Comparison of ENCODE assay signal across 9 cellular contexts in the genomic region with DNA sequence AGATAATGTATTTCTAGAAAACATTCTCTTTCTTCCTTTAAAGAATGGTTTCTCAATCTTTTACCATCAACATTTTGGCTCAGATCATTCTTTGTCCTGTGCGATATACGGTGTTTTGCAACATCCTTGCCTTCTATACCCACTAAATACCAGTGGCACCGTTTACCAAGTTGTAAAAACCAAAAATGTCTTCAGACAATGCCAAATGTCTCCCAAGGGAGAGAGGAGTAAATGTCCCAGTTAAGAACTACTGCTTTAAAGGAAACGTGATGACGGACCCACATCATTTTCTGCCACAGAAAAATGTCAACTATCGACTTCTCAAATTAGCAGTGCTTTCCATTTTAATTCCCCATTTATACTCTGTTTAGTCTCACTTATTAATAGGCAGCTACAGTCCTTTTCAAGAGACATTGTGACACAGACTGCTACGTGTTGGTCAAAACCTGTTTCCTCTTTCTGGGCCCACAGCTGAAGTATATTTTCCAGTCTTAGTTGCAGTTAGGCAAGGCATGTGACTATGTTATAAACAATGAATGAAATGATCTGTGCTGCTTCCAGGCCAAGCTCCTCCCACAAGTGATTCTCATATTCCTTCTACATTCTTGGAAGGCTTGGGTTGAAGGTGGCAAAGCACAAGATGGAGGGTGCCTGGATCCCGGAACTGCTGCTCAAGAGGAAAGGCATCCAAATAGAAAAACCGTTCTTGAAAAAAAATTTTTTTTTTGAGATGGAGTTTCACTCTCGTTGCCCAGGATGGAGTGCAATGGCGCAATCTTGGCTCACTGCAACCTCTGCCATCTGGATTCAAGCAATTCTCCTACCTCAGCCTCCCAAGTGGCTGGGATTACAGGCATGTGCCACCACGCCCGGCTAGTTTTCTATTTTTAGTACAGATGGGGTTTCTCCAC. TPM values are rescaled to one million over a fixed set of nuclear protein-coding genes. Genes with fewer than 3 reads are reported as not detected.
DNase-seq lines count a peak whose midpoint lies in the region; ATAC-seq and TF ChIP-seq lines count a peak whose summit lies in the region.
"Had no signal": no experiment of that assay in that cellular context is flagged by ENCODE, and none has a peak within 500 bp of the region (broad histone marks: within the 10 kb centered on the region; RNA-seq: fewer than 3 reads in every experiment).

No MANE protein-coding gene starts in this region.

- H3K79me1 ChIP-seq in IMR-90 (ENCODE audit: low read depth in 1 of 2, low read length in 2 of 2) = 0 out of 4 replicates have a peak, but pooled peaks cover 0 to 5% of the 10 kb centered on the region in 2 experiments

- CTCF ChIA-PET in AG04450 (lab: Charles Lee) (no interaction called here), IMR-90 (lab: Yijun Ruan, JAX) (no interaction called here)

- H3K9me3 ChIP-seq in AG04450 (ENCODE audit: control insufficient read depth, insufficient read depth, low read length) = peaks cover 2% of the 10 kb centered on the region; the same call in 1 of the 2 replicates
- H3K9me3 ChIP-seq in IMR-90 (ENCODE audit: control insufficient read depth, insufficient read depth, low read length) = no peaks in the 10 kb centered on the region
- H3K9me3 ChIP-seq in mucosa of descending colon = no peaks in the 10 kb centered on the region

- peak overlapping the region; percentile 57 for H2BK20ac ChIP-seq in IMR-90 (ENCODE audit: low read depth, low read length)

- H3K23ac ChIP-seq in IMR-90 (ENCODE audit: low read depth, low read length) = peak overlapping the region; percentile 39; the same call in 1 of the 2 replicates

- H2BK15ac ChIP-seq in IMR-90 (ENCODE audit: low read depth, low read length) = peak overlapping the region; percentile 64; the same call in 2 of the 3 replicates

- peak overlapping the region; percentile 50; the same call in 1 of the 2 replicates for H4K5ac ChIP-seq in IMR-90 (ENCODE audit: low read depth, low read length)

- TF ChIP-seq CTCF in AG04450 (IDR thresholded peaks at IDR 0.05; ENCODE audit: low read depth, low read length) = no peak
- no peak for TF ChIP-seq CTCF in IMR-90 (conservative IDR thresholded peaks at IDR 0.05; ENCODE audit: low read depth, low read length)
- TF ChIP-seq CTCF in brain microvascular endothelial cell (IDR thresholded peaks at IDR 0.05; ENCODE audit: low read depth, low read length, missing control alignments) = no peak
- no peak for TF ChIP-seq CTCF in mucosa of descending colon (IDR thresholded peaks at IDR 0.05)

- H3K56ac ChIP-seq in IMR-90 (ENCODE audit: extremely low read depth, insufficient read depth, low read length) = no peak overlapping the region

- H2AFZ ChIP-seq in IMR-90 (replicated peaks; ENCODE audit: low read length, poor library complexity) = peak overlapping the region; percentile 6

- peak overlapping the region; percentile 73 for H2BK120ac ChIP-seq in IMR-90 (ENCODE audit: low read depth, low read length)

- peak overlapping the region; percentile 72; the same call in 1 of the 2 replicates for H3K18ac ChIP-seq in IMR-90 (ENCODE audit: low read depth, low read length)

- no peak for TF ChIP-seq POLR2A in IMR-90 (IDR thresholded peaks at IDR 0.05; ENCODE audit: low read depth, low read length)

- H2BK5ac ChIP-seq in IMR-90 (ENCODE audit: low read depth, low read length, poor library complexity, severe bottlenecking) = peak overlapping the region; percentile 77

- H4K20me1 ChIP-seq in IMR-90 (ENCODE audit: insufficient read depth, low read length) = no peaks in the 10 kb centered on the region

- H3K27ac ChIP-seq in AG04450 (ENCODE audit: low read depth, low read length) = peak overlapping the region; percentile 58
- H3K27ac ChIP-seq in IMR-90 (ENCODE audit: insufficient read depth, low read length) = peak overlapping the region; percentile 54; the same call in 1 of the 2 replicates
- H3K27ac ChIP-seq in brain microvascular endothelial cell = no peak overlapping the region

- DNase-seq in AG04450 (ENCODE audit: low read depth, low spot score) (no peak), IMR-90 (peak; percentile 86), brain microvascular endothelial cell (peak; percentile 14), mucosa of descending colon (no peak), epidermal melanocyte (ENCODE audit: insufficient read length, low spot score) (no peak)
- DNase-seq: activated CD4-positive, alpha-beta memory T cell treated with anti-CD3 and anti-CD28 coated beads, Interleukin-2, amount 10 ng/mL, durations not matched to agents 7 days and 5 days had no signal

- dilution Hi-C loops in IMR-90 (cut with HindIII; ENCODE audit: low sequenced_read_pairs, unreplicated experiment) = no loop called here

- peak overlapping the region; percentile 63 for H3K14ac ChIP-seq in IMR-90 (replicated peaks; ENCODE audit: low read depth, low read length)

- H3K9me1 ChIP-seq in IMR-90 (ENCODE audit: insufficient read depth, low read length) = 0 out of 2 replicates have a peak, but pooled peaks cover 2% of the 10 kb centered on the region

- peaks cover 8% of the 10 kb centered on the region; the same call in 1 of the 2 replicates for H3K36me3 ChIP-seq in IMR-90 (ENCODE audit: control insufficient read depth, insufficient read depth, low read length)
- peaks cover 21% of the 10 kb centered on the region for H3K36me3 ChIP-seq in brain microvascular endothelial cell (replicated peaks)
- no peaks in the 10 kb centered on the region for H3K36me3 ChIP-seq in mucosa of descending colon (ENCODE audit: low read depth)

- H4K91ac ChIP-seq in IMR-90 (ENCODE audit: insufficient read depth, low read depth, low read length) = peak overlapping the region; percentile 19; the same call in 1 of the 2 replicates

- intact Hi-C loops in IMR-90 (cut with micrococcal nuclease) = no loop called here
- intact Hi-C loops in mucosa of descending colon (cut with DNase I, micrococcal nuclease) = no loop called here

- no peak overlapping the region for H2AK9ac ChIP-seq in IMR-90 (replicated peaks; ENCODE audit: low read depth, low read length, poor library complexity)

- H3K4me2 ChIP-seq in IMR-90 (ENCODE audit: low read depth, low read length) = no peak overlapping the region

- WGBS in IMR-90 (ENCODE audit: extremely low coverage in 2 of 2, insufficient read length in 1 of 2), 2 experiments = 58% methylated on average over 5 of the region's 13 CpGs; no CpG with 5 or more reads in 1 of the 2 experiments

- H2AK5ac ChIP-seq in IMR-90 (ENCODE audit: low read depth, low read length) = peak overlapping the region; percentile 31

- POLR2A ChIA-PET in AG04450 (lab: Yijun Ruan, JAX) (no interaction called here), IMR-90 (lab: Charles Lee; ENCODE audit: unreplicated experiment) (interaction anchor here (0.9 kb wide), 1 partner anchor 647 kb away, joined by 4 read pairs; no protein-coding TSS in a partner anchor)

- H3K4me3 ChIP-seq in AG04450 (ENCODE audit: low read depth, low read length) (no peak overlapping the region), IMR-90 (ENCODE audit: insufficient read depth, low read depth, low read length) (no peak overlapping the region), brain microvascular endothelial cell (ENCODE audit: low read depth, low read length) (no peak overlapping the region), mucosa of descending colon (no peak overlapping the region)

- peaks cover 1% of the 10 kb centered on the region; the same call in 1 of the 2 replicates for H3K4me1 ChIP-seq in IMR-90 (ENCODE audit: control insufficient read depth, insufficient read depth, low read length)
- peaks cover 2% of the 10 kb centered on the region for H3K4me1 ChIP-seq in mucosa of descending colon (ENCODE audit: low read depth)

- TF ChIP-seq RAD21 in IMR-90 (IDR thresholded peaks at IDR 0.05; ENCODE audit: low read length) = no peak

- in situ Hi-C loops in IMR-90 (cut with MboI; ENCODE audit: low sequenced_read_pairs) = no loop called here
- in situ Hi-C loops in brain microvascular endothelial cell (cut with HindIII; ENCODE audit: low pct_ligation_motif_present, low sequenced_read_pairs) = no loop called here

- H3K27me3 ChIP-seq in AG04450 (ENCODE audit: control insufficient read depth, insufficient read depth, low read length) (no peaks in the 10 kb centered on the region), IMR-90 (ENCODE audit: control insufficient read depth, insufficient read depth, low read length) (no peaks in the 10 kb centered on the region), brain microvascular endothelial cell (replicated peaks) (no peaks in the 10 kb centered on the region)

- H4K8ac ChIP-seq in IMR-90 (ENCODE audit: low read depth in 2 of 2, low read length in 2 of 2) = peak overlapping the region; percentile 26 to 66; a peak in 3 of 4 replicates

- no peak overlapping the region for H3K9ac ChIP-seq in IMR-90 (ENCODE audit: low read depth, low read length)

- peak overlapping the region; percentile 70 for H3K4ac ChIP-seq in IMR-90 (ENCODE audit: low read depth, low read length)

- ATAC-seq in IMR-90 (ENCODE audit: low read depth) (peak; percentile 98), mucosa of descending colon (peak; percentile 28), GM18907 (IDR thresholded peaks at IDR 0.05; ENCODE audit: unreplicated experiment) (no peak), HG03439 (IDR thresholded peaks at IDR 0.05; ENCODE audit: unreplicated experiment) (no peak), HG03571 (IDR thresholded peaks at IDR 0.05; ENCODE audit: unreplicated experiment) (no peak)

- no TSS peak for BruUV-seq in IMR-90 (replicated peaks; lab: Mats Ljungman, UMichigan)

TF ChIP-seq in IMR-90, 13 proteins besides CTCF, POLR2A, EP300 and RAD21 (continues in another document):
- peak; percentile 64; the same call in 1 of the 2 replicates for TF ChIP-seq BHLHE40 (IDR thresholded peaks at IDR 0.05; ENCODE audit: low read depth, low read length)
- TF ChIP-seq CEBPB (IDR thresholded peaks at IDR 0.05; ENCODE audit: low read depth, low read length) = peak; percentile 54
- TF ChIP-seq MAFK (IDR thresholded peaks at IDR 0.05; ENCODE audit: low read depth, low read length) = no peak

RNA-seq across cellular contexts. Expression of gene PRXL2C, which starts 8.8 kb away (rescaled TPM):
- polyA plus RNA-seq in AG04450 (2011; rRNA removed) = 4.1 and 5.5 TPM in 2 replicates
- 2.6 and 3.9 TPM in 2 replicates for polyA minus RNA-seq in AG04450 (2011; rRNA and poly(A)+ RNA removed)
- total RNA-seq in IMR-90 (2012; rRNA removed) = 9.0 and 10.0 TPM in 2 replicates
- polyA plus RNA-seq in IMR-90 (2012; rRNA removed) = 2.7 and 2.9 TPM in 2 replicates
- 0.87 and 1.8 TPM in 2 replicates for polyA plus RNA-seq in IMR-90 (2012; cell fraction: cytosol; rRNA removed)
- 0.75 and 1.3 TPM in 2 replicates for polyA plus RNA-seq in IMR-90 (2012; cell fraction: nucleus; rRNA removed; ENCODE audit: low replicate concordance)
- 10 to 100 TPM in 1 of 3 donors, 1 to 10 TPM in 2; 2.5 to 15.1 (median 8.8) TPM for total RNA-seq in mucosa of descending colon

RNA-seq across cellular contexts. Expression of gene CDC14B, which starts 26.7 kb away (rescaled TPM):
- 17.1 and 19.1 TPM in 2 replicates for polyA plus RNA-seq in AG04450 (2011; rRNA removed)
- 32.8 and 33.6 TPM in 2 replicates for polyA minus RNA-seq in AG04450 (2011; rRNA and poly(A)+ RNA removed)
- total RNA-seq in IMR-90 (2012; rRNA removed) = 24.7 and 26.3 TPM in 2 replicates
- 8.6 and 9.7 TPM in 2 replicates for polyA plus RNA-seq in IMR-90 (2012; rRNA removed)
- 3.8 and 5.8 TPM in 2 replicates for polyA plus RNA-seq in IMR-90 (2012; cell fraction: cytosol; rRNA removed)
- polyA plus RNA-seq in IMR-90 (2012; cell fraction: nucleus; rRNA removed; ENCODE audit: low replicate concordance) = 5.9 and 22.5 TPM in 2 replicates
- total RNA-seq in mucosa of descending colon = 10 to 100 TPM; 14.2 to 21.2 (median 16.2) TPM

Comparison
In these comparisons a context has a peak if more than half of its experiments do, and no peak if none do; other contexts are left out.
1. DNase-seq: peak in IMR-90 (single experiment) and brain microvascular endothelial cell (single experiment); none in AG04450 (single experiment), mucosa of descending colon (0 of 3) and epidermal melanocyte (single experiment).
2. ATAC-seq: peak in IMR-90 (single experiment) and mucosa of descending colon (single experiment); none in GM18907 (single experiment), HG03439 (single experiment) and HG03571 (single experiment).